8 cellular contexts compared by ENCODE assay signal in the genomic region with DNA sequence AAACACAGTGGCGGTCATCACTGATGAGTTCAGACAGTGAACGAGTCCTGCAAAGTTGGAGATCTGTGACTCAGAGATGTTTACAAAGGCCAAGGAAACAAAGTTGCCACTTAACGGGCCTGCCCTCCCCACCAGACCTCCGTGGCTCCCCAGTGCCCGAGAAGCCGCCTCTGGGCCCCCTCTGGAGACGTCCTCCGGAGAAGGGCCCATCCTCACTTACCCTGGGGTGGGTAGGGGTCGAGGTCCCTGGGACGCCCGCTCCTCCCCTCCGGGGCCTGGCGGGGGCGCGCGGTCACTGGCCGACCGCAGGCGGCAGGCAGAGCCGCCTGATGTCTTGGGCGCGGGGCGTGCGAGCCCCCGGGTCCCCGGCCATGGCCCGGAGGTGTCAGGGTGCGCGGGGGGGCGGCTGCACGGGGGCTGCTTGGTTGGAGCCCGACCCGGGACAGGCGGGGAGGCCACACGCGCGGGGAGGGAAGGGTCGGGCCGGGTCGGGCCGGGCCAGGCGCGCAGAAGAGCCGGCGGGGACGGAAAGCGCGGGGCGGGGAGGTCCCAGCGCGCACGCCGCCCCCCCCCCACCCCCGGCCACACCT. TPM values are rescaled to one million over a fixed set of nuclear protein-coding genes. Genes with fewer than 3 reads are reported as not detected.
A peak's percentile ranks its signal among the peaks of the same experiment; 100 is the strongest.
DNase-seq lines count a peak whose midpoint lies in the region; ATAC-seq, FAIRE-seq and TF ChIP-seq lines count a peak whose summit lies in the region.

No MANE protein-coding gene starts in this region.

- H3K9me3 Mint-ChIP-seq in MCF 10A (ENCODE audit: unreplicated experiment), result no peaks in the 10 kb centered on the region
- H3K9me3 Mint-ChIP-seq in stimulated activated effector memory CD8-positive, alpha-beta T cell treated with anti-CD3 and anti-CD28 coated beads, Interleukin-12 subunit alpha, Interleukin-12 subunit beta, amount 100 ng/mL, for 72 hours, result no peaks in the 10 kb centered on the region

- H3K27ac Mint-ChIP-seq in MCF 10A (ENCODE audit: low read depth, unreplicated experiment), result peak overlapping the region; percentile 46
- peak overlapping the region; percentile 89 for H3K27ac Mint-ChIP-seq in stimulated activated effector memory CD8-positive, alpha-beta T cell treated with anti-CD3 and anti-CD28 coated beads, Interleukin-12 subunit alpha, Interleukin-12 subunit beta, amount 100 ng/mL, for 72 hours

- no peaks in the 10 kb centered on the region for H3K4me1 Mint-ChIP-seq in MCF 10A (ENCODE audit: insufficient read depth, unreplicated experiment)
- peaks cover 24% of the 10 kb centered on the region for H3K4me1 Mint-ChIP-seq in stimulated activated effector memory CD8-positive, alpha-beta T cell treated with anti-CD3 and anti-CD28 coated beads, Interleukin-12 subunit alpha, Interleukin-12 subunit beta, amount 100 ng/mL, for 72 hours

- ATAC-seq in stimulated activated effector memory CD8-positive, alpha-beta T cell treated with anti-CD3 and anti-CD28 coated beads, Interleukin-12 subunit alpha, Interleukin-12 subunit beta, amount 100 ng/mL, for 72 hours, result peak; percentile 66

- H3K36me3 Mint-ChIP-seq in MCF 10A (ENCODE audit: insufficient read depth, unreplicated experiment), result peaks cover 16% of the 10 kb centered on the region
- peaks cover 24% of the 10 kb centered on the region for H3K36me3 Mint-ChIP-seq in stimulated activated effector memory CD8-positive, alpha-beta T cell treated with anti-CD3 and anti-CD28 coated beads, Interleukin-12 subunit alpha, Interleukin-12 subunit beta, amount 100 ng/mL, for 72 hours

- H3K9ac ChIP-seq in OCI-LY3 (ENCODE audit: low read length) (peak overlapping the region; percentile 97), keratinocyte (ENCODE audit: control insufficient read depth, extremely low read depth, insufficient read depth, low read length) (peak overlapping the region; percentile 81)

- H3K4me2 ChIP-seq in OCI-LY3 (ENCODE audit: low read length) (peak overlapping the region; percentile 82), keratinocyte (ENCODE audit: control insufficient read depth, extremely low read depth, insufficient read depth, low read depth, low read length) (peak overlapping the region; percentile 74)

- H3K9me1 ChIP-seq in keratinocyte (ENCODE audit: control insufficient read depth, extremely low read depth, insufficient read depth, low read length), result no peaks in the 10 kb centered on the region

- POLR2A ChIA-PET in HEK293 (lab: Yijun Ruan, JAX), result no interaction called here
- POLR2A ChIA-PET in MCF 10A (lab: Yijun Ruan, JAX), result no interaction called here

- H3K4me3 ChIP-seq in GM08714 (ENCODE audit: low read length) (peak overlapping the region; percentile 80), HEK293 (ENCODE audit: low read depth, low read length) (peak overlapping the region; percentile 88), OCI-LY3 (ENCODE audit: low read length) (peak overlapping the region; percentile 95), keratinocyte (ENCODE audit: control insufficient read depth in 2 of 3, extremely low read depth in 1 of 3, insufficient read depth in 2 of 3, low read depth in 1 of 3, low read length in 3 of 3) (peak overlapping the region; percentile 71 to 85 (median 71))

- H3K79me2 ChIP-seq in OCI-LY3 (ENCODE audit: low read length) (peaks cover 51% of the 10 kb centered on the region), keratinocyte (ENCODE audit: control insufficient read depth, insufficient read depth, low read length) (peaks cover 43% of the 10 kb centered on the region)

- no TSS peak for BruUV-seq in MCF 10A (replicated peaks; lab: Mats Ljungman, UMichigan)

- H4K20me1 ChIP-seq in OCI-LY3 (ENCODE audit: insufficient read depth, low read length) (peaks cover 32% of the 10 kb centered on the region), keratinocyte (ENCODE audit: control insufficient read depth, extremely low read depth, insufficient read depth, low read length) (no peaks in the 10 kb centered on the region)

- H2AFZ ChIP-seq in OCI-LY3 (ENCODE audit: low read depth, low read length) (no peak overlapping the region), keratinocyte (ENCODE audit: control insufficient read depth, low read length) (peak overlapping the region; percentile 30)

- H3K9me3 ChIP-seq in HEK293 (ENCODE audit: control insufficient read depth, insufficient read depth, low read depth, low read length) (no peaks in the 10 kb centered on the region), OCI-LY3 (ENCODE audit: insufficient read depth, low read length) (no peaks in the 10 kb centered on the region), keratinocyte (ENCODE audit: control insufficient read depth, low read depth, low read length) (no peaks in the 10 kb centered on the region)

- H3K27ac ChIP-seq in HEK293 (ENCODE audit: extremely low read depth, low read depth, low read length) (peak overlapping the region; percentile 95), OCI-LY3 (ENCODE audit: low read length) (peak overlapping the region; percentile 69), keratinocyte (ENCODE audit: control insufficient read depth, insufficient read depth, low read length) (peak overlapping the region; percentile 68)

- H3K27me3 ChIP-seq in OCI-LY3 (ENCODE audit: low read depth, low read length) (no peaks in the 10 kb centered on the region), keratinocyte (ENCODE audit: control insufficient read depth, extremely low read depth, insufficient read depth, low read length) (no peaks in the 10 kb centered on the region)

- dilution Hi-C loops in keratinocyte (cut with MboI; ENCODE audit: extremely low pct_ligation_motif_present, low sequenced_read_pairs), result no loop called here

- H3K4me3 Mint-ChIP-seq in MCF 10A (ENCODE audit: unreplicated experiment), result peak overlapping the region; percentile 74
- H3K4me3 Mint-ChIP-seq in stimulated activated effector memory CD8-positive, alpha-beta T cell treated with anti-CD3 and anti-CD28 coated beads, Interleukin-12 subunit alpha, Interleukin-12 subunit beta, amount 100 ng/mL, for 72 hours, result peak overlapping the region; percentile 71

- DNase-seq in MCF 10A (ENCODE audit: unreplicated experiment) (peak; percentile 45), keratinocyte (ENCODE audit: low read depth, low spot score) (no peak), NCI-H69 (lab: John Stamatoyannopoulos, UW) (no peak), NCI-H774 (lab: John Stamatoyannopoulos, UW) (no peak)
- DNase-seq in stimulated activated effector memory CD8-positive, alpha-beta T cell treated with anti-CD3 and anti-CD28 coated beads, Interleukin-12 subunit alpha, Interleukin-12 subunit beta, amount 100 ng/mL, for 72 hours (ENCODE audit: low spot score in 2 of 2), result peak; percentile 27 to 83

- no peaks in the 10 kb centered on the region for H3K27me3 Mint-ChIP-seq in MCF 10A (ENCODE audit: insufficient read depth, unreplicated experiment)

- peaks cover 4 to 14% of the 10 kb centered on the region in 2 experiments; a peak in 2 of 3 replicates for H3K36me3 ChIP-seq in HEK293 (ENCODE audit: control insufficient read depth in 2 of 2, insufficient read depth in 1 of 2, low read length in 2 of 2)
- H3K36me3 ChIP-seq in OCI-LY3 (replicated peaks; ENCODE audit: low read depth, low read length), result peaks cover 22% of the 10 kb centered on the region
- peaks cover 0 to 3% of the 10 kb centered on the region in 2 experiments for H3K36me3 ChIP-seq in keratinocyte (ENCODE audit: control insufficient read depth in 2 of 2, extremely low read depth in 1 of 2, insufficient read depth in 2 of 2, low read length in 2 of 2)

- H3K4me1 ChIP-seq in HEK293 (ENCODE audit: control insufficient read depth, insufficient read depth, low read length) (peaks cover 13% of the 10 kb centered on the region), OCI-LY3 (ENCODE audit: low read length) (peaks cover 35% of the 10 kb centered on the region), keratinocyte (ENCODE audit: control insufficient read depth, extremely low read depth, insufficient read depth, low read length) (peaks cover 25% of the 10 kb centered on the region)

- no peak for TF ChIP-seq CTCF in HEK293 (tag by site-specific recombination; IDR thresholded peaks at IDR 0.05)
- peak; percentile 51 for TF ChIP-seq CTCF in OCI-LY3 (IDR thresholded peaks at IDR 0.05; ENCODE audit: low read depth, low read length)
- no peak for TF ChIP-seq CTCF in MCF 10A (IDR thresholded peaks at IDR 0.05; ENCODE audit: unreplicated experiment)
- TF ChIP-seq CTCF in keratinocyte (optimal IDR thresholded peaks at IDR 0.05 in 1 of 3, IDR thresholded peaks at IDR 0.05 in 1 of 3, conservative IDR thresholded peaks at IDR 0.05 in 1 of 3; ENCODE audit: extremely low read depth in 1 of 3, insufficient read depth in 2 of 3, low read length in 3 of 3), result peak in 1 of 3 experiments; percentile 21

- CTCF ChIA-PET in HEK293 (lab: Yijun Ruan, JAX) (no interaction called here), MCF 10A (lab: Yijun Ruan, JAX) (no interaction called here)

- intact Hi-C loops in MCF 10A (cut with micrococcal nuclease), result loop anchor here (5.0 kb wide), 2 partner anchors 87 to 107 kb away; no protein-coding TSS in a partner anchor

- FAIRE-seq in keratinocyte (lab: Jason Lieb, UNC), result no peak

RNA-seq across cellular contexts. Expression of a gene that starts 0.6 kb away (rescaled TPM):
- total RNA-seq in MCF 10A (2022), result 23.9 and 26.5 TPM in 2 replicates
- polyA plus RNA-seq in keratinocyte, result 20.4 to 34.5 TPM (median 25.7 TPM) in 3 replicates
- polyA plus RNA-seq in keratinocyte (2011; ENCODE audit: low read depth), result 13.1 TPM
- polyA plus RNA-seq in keratinocyte (2011; cell fraction: cytosol; rRNA removed), result 37.6 and 39.3 TPM in 2 replicates
- 33.3 and 36.0 TPM in 2 replicates for polyA plus RNA-seq in keratinocyte (2011; cell fraction: nucleus; rRNA removed)
- polyA plus RNA-seq in keratinocyte (2012; ENCODE audit: low replicate concordance), result 20.5 and 26.5 TPM in 2 replicates
- polyA minus RNA-seq in keratinocyte, result 24.9 to 44.5 TPM (median 33.0 TPM) in 3 replicates
- polyA minus RNA-seq in keratinocyte (2011; cell fraction: cytosol; rRNA and poly(A)+ RNA removed), result 34.7 TPM
- 15.3 and 21.3 TPM in 2 replicates for polyA minus RNA-seq in keratinocyte (2011; cell fraction: nucleus; rRNA and poly(A)+ RNA removed)

RNA-seq across cellular contexts. Expression of a gene that starts 0.6 kb away (rescaled TPM):
- 19.6 and 23.7 TPM in 2 replicates for total RNA-seq in MCF 10A (2022)
- polyA plus RNA-seq in keratinocyte, result 9.0 to 15.0 TPM (median 13.8 TPM) in 3 replicates
- 11.4 TPM for polyA plus RNA-seq in keratinocyte (2011; ENCODE audit: low read depth)
- 7.1 and 13.9 TPM in 2 replicates for polyA plus RNA-seq in keratinocyte (2011; cell fraction: cytosol; rRNA removed)
- 10.7 and 13.7 TPM in 2 replicates for polyA plus RNA-seq in keratinocyte (2011; cell fraction: nucleus; rRNA removed)
- polyA plus RNA-seq in keratinocyte (2012; ENCODE audit: low replicate concordance), result 10.7 and 13.6 TPM in 2 replicates
- 10.3 to 16.3 TPM (median 12.5 TPM) in 3 replicates for polyA minus RNA-seq in keratinocyte
- polyA minus RNA-seq in keratinocyte (2011; cell fraction: cytosol; rRNA and poly(A)+ RNA removed), result 24.4 TPM
- 12.7 and 18.6 TPM in 2 replicates for polyA minus RNA-seq in keratinocyte (2011; cell fraction: nucleus; rRNA and poly(A)+ RNA removed)

Comparison
In these comparisons a context has a peak if more than half of its experiments do, and no peak if none do; other contexts are left out.
1. DNase-seq: peak in MCF 10A (single experiment) and stimulated activated effector memory CD8-positive, alpha-beta T cell treated with anti-CD3 and anti-CD28 coated beads, Interleukin-12 subunit alpha, Interleukin-12 subunit beta, amount 100 ng/mL, for 72 hours (2 of 2); none in keratinocyte (single experiment), NCI-H69 (single experiment) and NCI-H774 (single experiment).
2. Peak in every context shown above with its lines, with median percentiles within 50 percentile points of each other: H3K4me3 ChIP-seq and H3K27ac ChIP-seq.